Comparison of ENCODE assay signal across 8 cellular contexts in the genomic region with DNA sequence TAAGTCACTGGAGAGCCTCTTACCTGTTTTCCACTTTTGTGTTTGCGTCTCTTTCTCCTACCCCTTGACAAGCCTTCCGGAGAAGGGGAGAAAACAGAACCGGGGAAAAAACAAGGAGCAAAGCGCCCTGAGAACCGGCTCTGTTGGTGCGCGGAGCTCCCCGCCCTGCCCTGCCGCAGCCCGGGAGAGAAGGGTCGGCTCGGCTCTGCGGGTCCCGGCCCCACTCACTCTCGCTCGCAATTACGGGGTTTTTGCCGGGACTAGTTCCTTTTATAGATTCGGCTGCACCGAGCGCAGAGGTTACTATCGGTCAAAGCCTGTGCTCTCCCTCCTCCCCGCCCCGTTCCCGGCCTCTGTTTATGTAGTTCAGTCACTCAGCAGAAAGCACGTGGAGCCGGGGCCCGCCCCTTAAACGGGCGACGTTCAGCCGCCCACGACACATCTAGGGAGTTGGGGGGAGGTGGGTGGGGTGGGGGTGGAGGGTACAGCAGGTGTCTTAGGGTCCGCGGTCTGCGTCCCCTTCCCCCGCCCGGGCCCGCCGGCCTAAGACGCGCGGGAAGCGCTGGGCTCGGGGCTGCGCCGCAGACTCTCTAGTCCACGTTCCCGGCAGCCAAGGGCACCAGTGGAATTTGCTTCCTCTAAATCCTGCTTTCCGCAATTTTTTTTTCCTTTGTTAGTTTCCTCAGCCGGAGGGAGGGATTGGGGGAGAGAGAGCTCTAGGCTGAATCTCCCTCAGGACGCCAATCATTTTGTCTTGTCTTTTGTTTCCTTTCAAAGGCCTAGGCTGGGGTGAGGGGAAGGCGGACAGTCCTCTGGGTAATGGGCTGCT.
DNase-seq lines count a peak whose midpoint lies in the region; ATAC-seq lines count a peak whose summit lies in the region.

A gene with protein sequence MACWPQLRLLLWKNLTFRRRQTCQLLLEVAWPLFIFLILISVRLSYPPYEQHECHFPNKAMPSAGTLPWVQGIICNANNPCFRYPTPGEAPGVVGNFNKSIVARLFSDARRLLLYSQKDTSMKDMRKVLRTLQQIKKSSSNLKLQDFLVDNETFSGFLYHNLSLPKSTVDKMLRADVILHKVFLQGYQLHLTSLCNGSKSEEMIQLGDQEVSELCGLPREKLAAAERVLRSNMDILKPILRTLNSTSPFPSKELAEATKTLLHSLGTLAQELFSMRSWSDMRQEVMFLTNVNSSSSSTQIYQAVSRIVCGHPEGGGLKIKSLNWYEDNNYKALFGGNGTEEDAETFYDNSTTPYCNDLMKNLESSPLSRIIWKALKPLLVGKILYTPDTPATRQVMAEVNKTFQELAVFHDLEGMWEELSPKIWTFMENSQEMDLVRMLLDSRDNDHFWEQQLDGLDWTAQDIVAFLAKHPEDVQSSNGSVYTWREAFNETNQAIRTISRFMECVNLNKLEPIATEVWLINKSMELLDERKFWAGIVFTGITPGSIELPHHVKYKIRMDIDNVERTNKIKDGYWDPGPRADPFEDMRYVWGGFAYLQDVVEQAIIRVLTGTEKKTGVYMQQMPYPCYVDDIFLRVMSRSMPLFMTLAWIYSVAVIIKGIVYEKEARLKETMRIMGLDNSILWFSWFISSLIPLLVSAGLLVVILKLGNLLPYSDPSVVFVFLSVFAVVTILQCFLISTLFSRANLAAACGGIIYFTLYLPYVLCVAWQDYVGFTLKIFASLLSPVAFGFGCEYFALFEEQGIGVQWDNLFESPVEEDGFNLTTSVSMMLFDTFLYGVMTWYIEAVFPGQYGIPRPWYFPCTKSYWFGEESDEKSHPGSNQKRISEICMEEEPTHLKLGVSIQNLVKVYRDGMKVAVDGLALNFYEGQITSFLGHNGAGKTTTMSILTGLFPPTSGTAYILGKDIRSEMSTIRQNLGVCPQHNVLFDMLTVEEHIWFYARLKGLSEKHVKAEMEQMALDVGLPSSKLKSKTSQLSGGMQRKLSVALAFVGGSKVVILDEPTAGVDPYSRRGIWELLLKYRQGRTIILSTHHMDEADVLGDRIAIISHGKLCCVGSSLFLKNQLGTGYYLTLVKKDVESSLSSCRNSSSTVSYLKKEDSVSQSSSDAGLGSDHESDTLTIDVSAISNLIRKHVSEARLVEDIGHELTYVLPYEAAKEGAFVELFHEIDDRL (N-terminal part only) (minus strand): TSS at position 244 of the 829 bp plus-strand sequence. CDS start 24,476 bp downstream, outside the sequence.

- peaks cover 2% of the 10 kb centered on the region for H3K36me3 Mint-ChIP-seq in memory B cell

- peak within 1 kb of the TSS; percentile 98 for H3K4me3 Mint-ChIP-seq in memory B cell

- H3K27ac Mint-ChIP-seq in memory B cell = peak within 1 kb of the TSS; percentile 91

- peak within 1 kb of the TSS; percentile 30 for H3K9ac ChIP-seq in endocrine pancreas (ENCODE audit: control insufficient read depth, insufficient read depth, low read length)

- DNase-seq in DMS53 (lab: John Stamatoyannopoulos, UW) = peak; percentile 86
- peak; percentile 62 for DNase-seq in NOMO-1 treated with DMSO at 0.1 percent for 48 hours (lab: John Stamatoyannopoulos, UW; ENCODE audit: unreplicated experiment)
- DNase-seq in activated CD8-positive, alpha-beta memory T cell treated with anti-CD3 and anti-CD28 coated beads, Interleukin-2, amount 50 U/mL, for 4 hours = peak; percentile 67
- DNase-seq in memory B cell (ENCODE audit: low spot score in 2 of 2) = peak; percentile 80 to 83
- peak; percentile 53 to 75 (median 69) for DNase-seq in stimulated activated CD4-positive, alpha-beta T cell treated with anti-CD3 and anti-CD28 coated beads, TNF-alpha, amount 100 ng/mL, for 48 hours (ENCODE audit: low read depth in 3 of 3)

- no peaks in the 10 kb centered on the region for H3K9me3 ChIP-seq in endocrine pancreas (ENCODE audit: control insufficient read depth, low read length)

- H3K27me3 ChIP-seq in endocrine pancreas (ENCODE audit: control insufficient read depth, insufficient read depth, low read length) = no peaks in the 10 kb centered on the region

- H3K4me1 Mint-ChIP-seq in memory B cell = peaks cover 22% of the 10 kb centered on the region

- ATAC-seq in HG02884 (IDR thresholded peaks at IDR 0.05; ENCODE audit: unreplicated experiment) (peak; percentile 35), memory B cell (ENCODE audit: low read depth) (peak; percentile 56), HG03025 (IDR thresholded peaks at IDR 0.05; ENCODE audit: low FRiP score, unreplicated experiment) (no peak)

- H3K4me3 ChIP-seq in endocrine pancreas (ENCODE audit: control insufficient read depth, insufficient read depth, low read length) = peak within 1 kb of the TSS; percentile 58

- no peaks in the 10 kb centered on the region for H3K36me3 ChIP-seq in endocrine pancreas (ENCODE audit: control insufficient read depth, insufficient read depth, low read length)

- no peaks in the 10 kb centered on the region for H3K4me1 ChIP-seq in endocrine pancreas (ENCODE audit: control insufficient read depth, insufficient read depth, low read length)

- no peaks in the 10 kb centered on the region for H3K27me3 Mint-ChIP-seq in memory B cell

- H3K9me3 Mint-ChIP-seq in memory B cell = peaks cover 1% of the 10 kb centered on the region
